ENCODE assay signal across 10 cellular contexts in genomic region chr10:11697718-11698527, GRCh38. TPM values are rescaled to one million over a fixed set of nuclear protein-coding genes. Genes with fewer than 3 reads are reported as not detected.
DNase-seq lines count a peak whose midpoint lies in the region; ATAC-seq and TF ChIP-seq lines count a peak whose summit lies in the region.
"Had no signal": no experiment of that assay in that cellular context is flagged by ENCODE, and none has a peak within 500 bp of the region (broad histone marks: within the 10 kb centered on the region; RNA-seq: fewer than 3 reads in every experiment).

No MANE protein-coding gene starts in this region.

- no peaks in the 10 kb centered on the region for H3K27me3 Mint-ChIP-seq in GM23338 (ENCODE audit: insufficient read depth, low read depth, poor library complexity)
- H3K27me3 Mint-ChIP-seq in CD4-positive, alpha-beta memory T cell: peaks cover 0 to 2% of the 10 kb centered on the region in 2 donors
- H3K27me3 Mint-ChIP-seq: progenitor cell of endocrine pancreas had no signal

- H3K4me2 ChIP-seq in GM23338: no peak overlapping the region
- H3K4me2 ChIP-seq in OCI-LY3 (ENCODE audit: low read length): peak overlapping the region; percentile 74
- H3K4me2 ChIP-seq in mesendoderm (ENCODE audit: low read length): no peak overlapping the region

- ATAC-seq in GM18517 (IDR thresholded peaks at IDR 0.05; ENCODE audit: unreplicated experiment): peak; percentile 59
- peak; percentile 35; the same call in 2 of the 3 replicates for ATAC-seq in GM23338
- no peak for ATAC-seq in GM21576 (IDR thresholded peaks at IDR 0.05; ENCODE audit: unreplicated experiment)
- ATAC-seq in GM18868 (IDR thresholded peaks at IDR 0.05; ENCODE audit: unreplicated experiment): no peak

- H3K27ac ChIP-seq in GM23338 (ENCODE audit: low read depth) (no peak overlapping the region), OCI-LY3 (ENCODE audit: low read length) (peak overlapping the region; percentile 81), mesendoderm (ENCODE audit: low read depth, low read length) (no peak overlapping the region)
- H3K27ac ChIP-seq in CD4-positive, alpha-beta memory T cell (ENCODE audit: low read depth, low read length): no peak overlapping the region

- H3K9ac ChIP-seq in OCI-LY3 (ENCODE audit: low read length) (peak overlapping the region; percentile 4; the same call in 1 of the 2 replicates), mesendoderm (ENCODE audit: low read length) (no peak overlapping the region)

- no peak overlapping the region for H2BK5ac ChIP-seq in mesendoderm (ENCODE audit: low read length)

- H3K36me3 ChIP-seq in GM23338 (ENCODE audit: insufficient read depth) (no peaks in the 10 kb centered on the region), OCI-LY3 (replicated peaks; ENCODE audit: low read depth, low read length) (no peaks in the 10 kb centered on the region), mesendoderm (ENCODE audit: control insufficient read depth, insufficient read depth, low read length) (no peaks in the 10 kb centered on the region)
- H3K36me3 ChIP-seq in CD4-positive, alpha-beta memory T cell (ENCODE audit: insufficient read depth, low read length): no peaks in the 10 kb centered on the region

- TF ChIP-seq CTCF in GM23338 (conservative IDR thresholded peaks at IDR 0.05; ENCODE audit: low read depth in 2 of 2) (peak; percentile 48 to 70), OCI-LY3 (IDR thresholded peaks at IDR 0.05; ENCODE audit: low read depth, low read length) (peak; percentile 58)

- no peaks in the 10 kb centered on the region for H3F3A ChIP-seq in GM23338 (replicated peaks; ENCODE audit: low read depth)

- H3K4me3 ChIP-seq in GM23338: no peak overlapping the region
- peak overlapping the region; percentile 41 for H3K4me3 ChIP-seq in OCI-LY3 (ENCODE audit: low read length)
- H3K4me3 ChIP-seq in mesendoderm (ENCODE audit: low read length): no peak overlapping the region
- H3K4me3 ChIP-seq in CD4-positive, alpha-beta memory T cell (ENCODE audit: low read length in 2 of 2): no peak overlapping the region

- H3K27me3 ChIP-seq in GM23338 (ENCODE audit: insufficient read depth): no peaks in the 10 kb centered on the region
- H3K27me3 ChIP-seq in OCI-LY3 (ENCODE audit: low read depth, low read length): peaks cover 52% of the 10 kb centered on the region
- no peaks in the 10 kb centered on the region for H3K27me3 ChIP-seq in mesendoderm (ENCODE audit: insufficient read depth, low read length, poor library complexity)
- no peaks in the 10 kb centered on the region for H3K27me3 ChIP-seq in CD4-positive, alpha-beta memory T cell (ENCODE audit: insufficient read depth, low read length)

- WGBS in mesendoderm (ENCODE audit: extremely low coverage, insufficient coverage, low lambda C conversion rate): no CpG with 5 or more reads among the region's 6 CpGs

- H3K9me3 ChIP-seq in OCI-LY3 (ENCODE audit: insufficient read depth, low read length): no peaks in the 10 kb centered on the region
- H3K9me3 ChIP-seq in CD4-positive, alpha-beta memory T cell (ENCODE audit: control insufficient read depth in 1 of 2, low read length in 2 of 2): no peaks in the 10 kb centered on the region

- POLR2A ChIA-PET in CD4-positive, alpha-beta memory T cell (lab: Charles Lee; ENCODE audit: partially characterized antibody): no interaction called here

- H4K20me1 ChIP-seq in GM23338 (replicated peaks; ENCODE audit: insufficient read depth): no peaks in the 10 kb centered on the region
- peaks cover 4% of the 10 kb centered on the region; the same call in 1 of the 2 replicates for H4K20me1 ChIP-seq in OCI-LY3 (ENCODE audit: insufficient read depth, low read length)

- H3K27ac Mint-ChIP-seq in GM23338: no peak overlapping the region
- H3K27ac Mint-ChIP-seq in CD4-positive, alpha-beta memory T cell: peak overlapping the region in 2 of 7 donors; percentile 2 to 55

- H3K79me2 ChIP-seq in GM23338 (replicated peaks; ENCODE audit: insufficient read depth) (no peaks in the 10 kb centered on the region), OCI-LY3 (ENCODE audit: low read length) (no peaks in the 10 kb centered on the region), mesendoderm (ENCODE audit: control insufficient read depth, insufficient read depth, low read length) (no peaks in the 10 kb centered on the region)

- H3K9me2 ChIP-seq in GM23338 (ENCODE audit: insufficient read depth): 0 out of 2 replicates have a peak, but pooled peaks cover 5% of the 10 kb centered on the region

- H3K4me1 Mint-ChIP-seq in GM23338: no peaks in the 10 kb centered on the region
- no peaks in the 10 kb centered on the region for H3K4me1 Mint-ChIP-seq in CD4-positive, alpha-beta memory T cell

- no peak overlapping the region for H3K4ac ChIP-seq in mesendoderm (ENCODE audit: low read depth, low read length)

- no peaks in the 10 kb centered on the region for H3K79me1 ChIP-seq in mesendoderm (ENCODE audit: low read length)

- no peak overlapping the region for H2BK120ac ChIP-seq in mesendoderm (ENCODE audit: low read depth, low read length)

- H3K23ac ChIP-seq in mesendoderm (ENCODE audit: low read length): no peak overlapping the region

- CTCF ChIA-PET in CD4-positive, alpha-beta memory T cell (lab: Charles Lee; ENCODE audit: partially characterized antibody): no interaction called here

- H3K4me3 Mint-ChIP-seq in GM23338: no peak overlapping the region
- no peak overlapping the region for H3K4me3 Mint-ChIP-seq in CD4-positive, alpha-beta memory T cell

- H3K56ac ChIP-seq in mesendoderm (ENCODE audit: low read length): no peak overlapping the region

- no peak overlapping the region for H2BK15ac ChIP-seq in mesendoderm (replicated peaks; ENCODE audit: low read depth)

- no peak for DNase-seq in GM23338 (ENCODE audit: low spot score)
- peak; percentile 15 for DNase-seq in mesendoderm
- DNase-seq in COR-L47 (lab: John Stamatoyannopoulos, UW): no peak
- no peak for DNase-seq in CD4-positive, alpha-beta memory T cell
- DNase-seq: NCI-H774 had no signal

- no peak overlapping the region for H4K5ac ChIP-seq in mesendoderm (ENCODE audit: low read length)

- H3K9me3 Mint-ChIP-seq in GM23338: no peaks in the 10 kb centered on the region
- no peaks in the 10 kb centered on the region for H3K9me3 Mint-ChIP-seq in CD4-positive, alpha-beta memory T cell

- no peaks in the 10 kb centered on the region for H3K4me1 ChIP-seq in GM23338 (ENCODE audit: insufficient read depth)
- peaks cover 43% of the 10 kb centered on the region for H3K4me1 ChIP-seq in OCI-LY3 (ENCODE audit: low read length)
- H3K4me1 ChIP-seq in mesendoderm (ENCODE audit: control insufficient read depth, low read depth, low read length): no peaks in the 10 kb centered on the region
- H3K4me1 ChIP-seq in CD4-positive, alpha-beta memory T cell (ENCODE audit: insufficient read depth, low read length): no peaks in the 10 kb centered on the region

- H3K36me3 Mint-ChIP-seq in GM23338 (ENCODE audit: low read depth): no peaks in the 10 kb centered on the region
- no peaks in the 10 kb centered on the region for H3K36me3 Mint-ChIP-seq in CD4-positive, alpha-beta memory T cell

- intact Hi-C loops in CD4-positive, alpha-beta memory T cell (cut with micrococcal nuclease): no loop called here

- H2AFZ ChIP-seq in GM23338 (no peak overlapping the region), OCI-LY3 (ENCODE audit: low read depth, low read length) (no peak overlapping the region)

- H3K18ac ChIP-seq in mesendoderm (ENCODE audit: low read length): no peak overlapping the region

- H2AK5ac ChIP-seq in mesendoderm (ENCODE audit: low read length): no peak overlapping the region

- no peak overlapping the region for H4K8ac ChIP-seq in mesendoderm (ENCODE audit: low read depth, low read length)

TF ChIP-seq in GM23338, 12 proteins besides CTCF, POLR2A, EP300 and RAD21 (continues in another document):
- TF ChIP-seq ZNF331 (CRISPR knock-in tag; IDR thresholded peaks at IDR 0.05; ENCODE audit: low read depth) (no peak), NANOG (IDR thresholded peaks at IDR 0.05; ENCODE audit: borderline replicate concordance) (no peak), JUNB (IDR thresholded peaks at IDR 0.05; ENCODE audit: unreplicated experiment) (no peak), STAT1 (IDR thresholded peaks at IDR 0.05; ENCODE audit: unreplicated experiment) (no peak), ZNF114 (CRISPR knock-in tag; IDR thresholded peaks at IDR 0.05) (no peak), EZH2phosphoT487 (IDR thresholded peaks at IDR 0.05; ENCODE audit: unreplicated experiment) (no peak), EZH2 (IDR thresholded peaks at IDR 0.05; ENCODE audit: low read depth, unreplicated experiment) (no peak)
- TF ChIP-seq, protein P1, sequence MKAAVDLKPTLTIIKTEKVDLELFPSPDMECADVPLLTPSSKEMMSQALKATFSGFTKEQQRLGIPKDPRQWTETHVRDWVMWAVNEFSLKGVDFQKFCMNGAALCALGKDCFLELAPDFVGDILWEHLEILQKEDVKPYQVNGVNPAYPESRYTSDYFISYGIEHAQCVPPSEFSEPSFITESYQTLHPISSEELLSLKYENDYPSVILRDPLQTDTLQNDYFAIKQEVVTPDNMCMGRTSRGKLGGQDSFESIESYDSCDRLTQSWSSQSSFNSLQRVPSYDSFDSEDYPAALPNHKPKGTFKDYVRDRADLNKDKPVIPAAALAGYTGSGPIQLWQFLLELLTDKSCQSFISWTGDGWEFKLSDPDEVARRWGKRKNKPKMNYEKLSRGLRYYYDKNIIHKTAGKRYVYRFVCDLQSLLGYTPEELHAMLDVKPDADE (IDR thresholded peaks at IDR 0.05): no peak

RNA-seq across cellular contexts. Expression of gene ECHDC3, which starts 44.3 kb away (rescaled TPM):
- total RNA-seq in GM23338 (2014; rRNA removed; shearing (Covaris generic)): 48.6 and 50.1 TPM in 2 replicates
- polyA plus RNA-seq in GM23338 (2016; fragmentation: Nextera tagmentation; extraction: Ambion mirVana): 13.5 and 16.3 TPM in 2 replicates
- polyA plus RNA-seq in mesendoderm (2013, experiment 1 of 2): 7.4 TPM
- polyA plus RNA-seq in mesendoderm (2013, experiment 2 of 2): 6.2 TPM
- under 1 TPM; 0.47 to 0.49 TPM for total RNA-seq in CD4-positive, alpha-beta memory T cell
- under 1 TPM in 1 of 2 donors, not detected in 1; 0.14 TPM for polyA plus RNA-seq in CD4-positive, alpha-beta memory T cell

Comparison
In these comparisons a context has a peak if more than half of its experiments do, and no peak if none do; other contexts are left out.
1. ATAC-seq: peak in GM18517 (single experiment) and GM23338 (single experiment); none in GM21576 (single experiment) and GM18868 (single experiment).
2. RNA of gene ECHDC3, which starts 44.3 kb away (total RNA-seq): 48.6 to 50.1 TPM in GM23338; 0.47 to 0.49 TPM in CD4-positive, alpha-beta memory T cell; every median in the first group is over 10 times any median in the second.